In genomic region chr10:36802523-36803153, GRCh38 we compare ENCODE assay signal across 13 cellular contexts.
A peak's percentile ranks its signal among the peaks of the same experiment; 100 is the strongest.
DNase-seq lines count a peak whose midpoint lies in the region; ATAC-seq, FAIRE-seq and TF ChIP-seq lines count a peak whose summit lies in the region.
"Had no signal": no experiment of that assay in that cellular context is flagged by ENCODE, and none has a peak within 500 bp of the region (broad histone marks: within the 10 kb centered on the region; RNA-seq: fewer than 3 reads in every experiment).

No MANE protein-coding gene starts in this region.

- H3K36me3 ChIP-seq in WERI-Rb-1 (no peaks in the 10 kb centered on the region), heart right ventricle (no peaks in the 10 kb centered on the region)
- H3K36me3 ChIP-seq: BLaER1, SJSA1 had no signal

- DNase-seq in ELF-1 (ENCODE audit: low read depth, low spot score) (peak; percentile 11), WERI-Rb-1 (peak; percentile 72), heart right ventricle (peak; percentile 27 to 33), pons (ENCODE audit: low spot score) (peak; percentile 14), NOMO-1 (lab: John Stamatoyannopoulos, UW; ENCODE audit: unreplicated experiment in 2 of 2) (no peak), frontal cortex (ENCODE audit: low spot score in 2 of 2) (no peak)
- DNase-seq in stimulated activated CD4-positive, alpha-beta T cell treated with anti-CD3 and anti-CD28 coated beads, Interleukin-4, amount 100 ng/mL, for 1 hour: no peak
- DNase-seq: activated gamma-delta T cell treated with Interleukin-2 at 50 U/mL for 16 hours; Karpas-422; stimulated activated CD4-positive, alpha-beta T cell treated with anti-CD3 and anti-CD28 coated beads, Interleukin-4, amount 100 ng/mL, for 24 hours had no signal

- no peak for TF ChIP-seq CTCF in WERI-Rb-1 (IDR thresholded peaks at IDR 0.05; ENCODE audit: low read depth, low read length)
- TF ChIP-seq CTCF in heart right ventricle (IDR thresholded peaks at IDR 0.05): no peak

- ATAC-seq in heart right ventricle: peak; percentile 61 to 94 (median 86)
- ATAC-seq in GM18873 (IDR thresholded peaks at IDR 0.05; ENCODE audit: low FRiP score, unreplicated experiment): no peak

- intact Hi-C loops in heart right ventricle (cut with DNase I): no loop called here

- no peak for FAIRE-seq in frontal cortex (lab: Jason Lieb, UNC)

- H3K4me3 ChIP-seq in WERI-Rb-1 (ENCODE audit: low read depth, low read length) (peak overlapping the region; percentile 33), heart right ventricle (no peak overlapping the region)
- H3K4me3 ChIP-seq: BLaER1, SJSA1 had no signal

- H3K4me1 ChIP-seq in heart right ventricle: peaks cover 0 to 17% (median 3%) of the 10 kb centered on the region in 9 donors
- H3K4me1 ChIP-seq: BLaER1, SJSA1 had no signal

- H3K9me3 ChIP-seq in WERI-Rb-1 (ENCODE audit: severe bottlenecking): no peaks in the 10 kb centered on the region
- H3K9me3 ChIP-seq in heart right ventricle: no peaks in the 10 kb centered on the region
- H3K9me3 ChIP-seq: BLaER1, SJSA1 had no signal

- WGBS in heart right ventricle, 2 donors: 15 to 21% methylated on average over 11 of the region's 11 CpGs

- peak overlapping the region; percentile 29 for H3K27ac ChIP-seq in WERI-Rb-1
- peak overlapping the region in 2 of 10 donors; percentile 21 to 25 for H3K27ac ChIP-seq in heart right ventricle
- H3K27ac ChIP-seq: BLaER1, SJSA1 had no signal

- H3K27me3 ChIP-seq in WERI-Rb-1 (ENCODE audit: insufficient read depth, low read depth, severe bottlenecking): no peaks in the 10 kb centered on the region
- no peaks in the 10 kb centered on the region for H3K27me3 ChIP-seq in heart right ventricle
- H3K27me3 ChIP-seq: BLaER1, SJSA1 had no signal

Comparison
In these comparisons a context has a peak if more than half of its experiments do, and no peak if none do; other contexts are left out.
1. DNase-seq: peak in ELF-1 (single experiment), WERI-Rb-1 (single experiment), heart right ventricle (2 of 2) and pons (single experiment); none in NOMO-1 (0 of 2), frontal cortex (0 of 2) and stimulated activated CD4-positive, alpha-beta T cell treated with anti-CD3 and anti-CD28 coated beads, Interleukin-4, amount 100 ng/mL, for 1 hour (single experiment).